Comparison of ENCODE assay signal across 9 cellular contexts in genomic region chr2:168948621-168949212, GRCh38. TPM values are rescaled to one million over a fixed set of nuclear protein-coding genes. Genes with fewer than 3 reads are reported as not detected.
A peak's percentile ranks its signal among the peaks of the same experiment; 100 is the strongest.
DNase-seq lines count a peak whose midpoint lies in the region; ATAC-seq and TF ChIP-seq lines count a peak whose summit lies in the region.
"Had no signal": no experiment of that assay in that cellular context is flagged by ENCODE, and none has a peak within 500 bp of the region (broad histone marks: within the 10 kb centered on the region; RNA-seq: fewer than 3 reads in every experiment).

No MANE protein-coding gene starts in this region.

- H3K4me1 ChIP-seq in Panc1 (ENCODE audit: control insufficient read depth, insufficient read depth, low read length) (no peaks in the 10 kb centered on the region), foreskin keratinocyte (no peaks in the 10 kb centered on the region)

- no peak overlapping the region for H3K4me3 Mint-ChIP-seq in stimulated activated effector memory CD8-positive, alpha-beta T cell treated with anti-CD3 and anti-CD28 coated beads, Interleukin-12 subunit alpha, Interleukin-12 subunit beta, amount 100 ng/mL, for 72 hours

- CTCF ChIA-PET in BJ (lab: Yijun Ruan, JAX) (interaction anchor here (0.8 to 1.8 kb wide), 5 partner anchors 8 to 14 kb away, joined by 3 to 8 read pairs (median 4); no protein-coding TSS in a partner anchor), Panc1 (lab: Charles Lee) (no interaction called here)

- no peaks in the 10 kb centered on the region for H3K36me3 Mint-ChIP-seq in stimulated activated effector memory CD8-positive, alpha-beta T cell treated with anti-CD3 and anti-CD28 coated beads, Interleukin-12 subunit alpha, Interleukin-12 subunit beta, amount 100 ng/mL, for 72 hours

- no peaks in the 10 kb centered on the region for H3K36me3 ChIP-seq in BJ (ENCODE audit: control insufficient read depth, insufficient read depth, low read length)
- no peaks in the 10 kb centered on the region for H3K36me3 ChIP-seq in Panc1 (ENCODE audit: control insufficient read depth, insufficient read depth, low read length)

- intact Hi-C loops in Panc1 (cut with micrococcal nuclease; ENCODE audit: unreplicated experiment), result no loop called here

- H3K4me3 ChIP-seq in BJ (ENCODE audit: low read depth, low read length) (no peak overlapping the region), Panc1 (ENCODE audit: low read depth in 2 of 2, low read length in 2 of 2) (no peak overlapping the region)

- TF ChIP-seq CTCF in BJ (IDR thresholded peaks at IDR 0.05; ENCODE audit: insufficient read depth, low read depth, low read length) (peak; percentile 63), Panc1 (IDR thresholded peaks at IDR 0.05) (peak; percentile 82), foreskin keratinocyte (conservative IDR thresholded peaks at IDR 0.05) (peak; percentile 70)

- H3K9me3 Mint-ChIP-seq in stimulated activated effector memory CD8-positive, alpha-beta T cell treated with anti-CD3 and anti-CD28 coated beads, Interleukin-12 subunit alpha, Interleukin-12 subunit beta, amount 100 ng/mL, for 72 hours, result peaks cover 4% of the 10 kb centered on the region

- DNase-seq in BJ (ENCODE audit: low read depth) (no peak), Panc1 (ENCODE audit: low read depth, low spot score) (peak; percentile 2), foreskin keratinocyte (peak in 1 of 2 donors; percentile 14), NCI-H2196 (lab: John Stamatoyannopoulos, UW; ENCODE audit: unreplicated experiment) (no peak), NCI-H2029 (lab: John Stamatoyannopoulos, UW) (no peak), T-helper 1 cell (no peak)
- DNase-seq in stimulated activated effector memory CD8-positive, alpha-beta T cell treated with anti-CD3 and anti-CD28 coated beads, Interleukin-12 subunit alpha, Interleukin-12 subunit beta, amount 100 ng/mL, for 72 hours (ENCODE audit: low spot score in 2 of 2), result no peak

- no peaks in the 10 kb centered on the region for H3K9me3 ChIP-seq in Panc1 (ENCODE audit: control insufficient read depth, insufficient read depth, low read depth, low read length)

- peak; percentile 66 for ATAC-seq in GM19463 (IDR thresholded peaks at IDR 0.05; ENCODE audit: unreplicated experiment)
- peak; percentile 79 for ATAC-seq in Panc1
- ATAC-seq in foreskin keratinocyte, result peak; percentile 57
- no peak for ATAC-seq in stimulated activated effector memory CD8-positive, alpha-beta T cell treated with anti-CD3 and anti-CD28 coated beads, Interleukin-12 subunit alpha, Interleukin-12 subunit beta, amount 100 ng/mL, for 72 hours

- POLR2A ChIA-PET in BJ (lab: Charles Lee) (no interaction called here), Panc1 (lab: Charles Lee) (no interaction called here)

- H3K27me3 ChIP-seq in BJ (ENCODE audit: control insufficient read depth, insufficient read depth, low read length) (no peaks in the 10 kb centered on the region), Panc1 (ENCODE audit: control insufficient read depth, insufficient read depth, low read length) (peaks cover 7% of the 10 kb centered on the region; the same call in 1 of the 2 replicates), foreskin keratinocyte (peaks cover 12% of the 10 kb centered on the region)

- in situ Hi-C loops in Panc1 (cut with HindIII; ENCODE audit: low pct_unique_long_range_greater_than_20kb, low sequenced_read_pairs), result no loop called here

- no peaks in the 10 kb centered on the region for H3K4me1 Mint-ChIP-seq in stimulated activated effector memory CD8-positive, alpha-beta T cell treated with anti-CD3 and anti-CD28 coated beads, Interleukin-12 subunit alpha, Interleukin-12 subunit beta, amount 100 ng/mL, for 72 hours

- H3K27ac ChIP-seq in Panc1 (ENCODE audit: low read length) (no peak overlapping the region), foreskin keratinocyte (no peak overlapping the region)
- H3K27ac ChIP-seq: epithelial cell of prostate had no signal

- H3K27ac Mint-ChIP-seq in stimulated activated effector memory CD8-positive, alpha-beta T cell treated with anti-CD3 and anti-CD28 coated beads, Interleukin-12 subunit alpha, Interleukin-12 subunit beta, amount 100 ng/mL, for 72 hours, result no peak overlapping the region

- BruUV-seq in Panc1 (replicated peaks; lab: Mats Ljungman, UMichigan), result no TSS peak

RNA-seq across cellular contexts. Expression of gene G6PC2, which starts 47.6 kb away (rescaled TPM):
- polyA plus RNA-seq in BJ (2011; rRNA removed) (not detected in 2 replicates), foreskin keratinocyte (not detected in 2 replicates)
- not detected in 2 replicates for polyA minus RNA-seq in BJ (2011; rRNA and poly(A)+ RNA removed)
- total RNA-seq in Panc1 (2021; ENCODE audit: unreplicated experiment) (not detected), foreskin keratinocyte (not detected in 2 replicates)
- polyA plus RNA-seq in Panc1 (2012; ENCODE audit: insufficient read length), result not detected

RNA-seq across cellular contexts. Expression of gene SPC25, which starts 58.5 kb away (rescaled TPM):
- polyA plus RNA-seq in BJ (2011; rRNA removed) (4.8 and 9.5 TPM in 2 replicates), foreskin keratinocyte (16.6 and 26.1 TPM in 2 replicates)
- 3.8 and 4.3 TPM in 2 replicates for polyA minus RNA-seq in BJ (2011; rRNA and poly(A)+ RNA removed)
- total RNA-seq in Panc1 (2021; ENCODE audit: unreplicated experiment) (21.1 TPM), foreskin keratinocyte (11.4 and 15.4 TPM in 2 replicates)
- polyA plus RNA-seq in Panc1 (2012; ENCODE audit: insufficient read length), result 6.7 TPM
